ENCODE assay signal across 17 cellular contexts in genomic region chr6:169807219-169807618, GRCh38. TPM values are rescaled to one million over a fixed set of nuclear protein-coding genes. Genes with fewer than 3 reads are reported as not detected.
DNase-seq lines count a peak whose midpoint lies in the region; TF ChIP-seq lines count a peak whose summit lies in the region.
"Had no signal": no experiment of that assay in that cellular context is flagged by ENCODE, and none has a peak within 500 bp of the region (broad histone marks: within the 10 kb centered on the region; RNA-seq: fewer than 3 reads in every experiment).

No MANE protein-coding gene starts in this region.

- no peaks in the 10 kb centered on the region for H3K4me1 ChIP-seq in esophagus muscularis mucosa

- no peaks in the 10 kb centered on the region for H3K27me3 Mint-ChIP-seq in progenitor cell of endocrine pancreas

- DNase-seq in stimulated activated CD4-positive, alpha-beta T cell treated with anti-CD3 and anti-CD28 coated beads, Interleukin-4, amount 100 ng/mL, for 24 hours: peak; percentile 1
- no peak for DNase-seq in stimulated activated CD4-positive, alpha-beta T cell treated with anti-CD3 and anti-CD28 coated beads, Interleukin-15, amount 100 ng/mL, for 24 hours
- peak; percentile 56 for DNase-seq in MV-4-11 (lab: John Stamatoyannopoulos, UW)
- DNase-seq in esophagus muscularis mucosa (ENCODE audit: extremely low spot score): peak; percentile 84
- DNase-seq in progenitor cell of endocrine pancreas (ENCODE audit: low spot score, unreplicated experiment): no peak
- no peak for DNase-seq in SW 1271 (lab: John Stamatoyannopoulos, UW)
- DNase-seq in RPMI8226: no peak
- DNase-seq in cerebellar cortex (ENCODE audit: low spot score): no peak
- DNase-seq: ACHN, EL, HCEC 1CT, NCI-H146, NCI-H2107, NCI-H226, NCI-H526 treated with DMSO at 0.1 percent for 48 hours had no signal

- TF ChIP-seq CTCF in esophagus muscularis mucosa (IDR thresholded peaks at IDR 0.05) (no peak), progenitor cell of endocrine pancreas (IDR thresholded peaks at IDR 0.05; ENCODE audit: unreplicated experiment) (no peak)

- no peak for TF ChIP-seq EP300 in esophagus muscularis mucosa (IDR thresholded peaks at IDR 0.05)

- H3K4me3 ChIP-seq in esophagus muscularis mucosa: no peak overlapping the region

- TF ChIP-seq POLR2A in esophagus muscularis mucosa (IDR thresholded peaks at IDR 0.05; ENCODE audit: low read depth): no peak

- no peaks in the 10 kb centered on the region for H3K36me3 ChIP-seq in esophagus muscularis mucosa

- no CpG with 5 or more reads among the region's 1 CpG for WGBS in esophagus muscularis mucosa

- intact Hi-C loops in esophagus muscularis mucosa (cut with DNase I): no loop called here

- peaks cover 2% of the 10 kb centered on the region for H3K36me3 Mint-ChIP-seq in progenitor cell of endocrine pancreas (ENCODE audit: insufficient read depth)
- H3K36me3 Mint-ChIP-seq: IgD-negative memory B cell had no signal

- no peaks in the 10 kb centered on the region for H3K9me3 ChIP-seq in esophagus muscularis mucosa

- peaks cover 80% of the 10 kb centered on the region for H3K4me1 Mint-ChIP-seq in progenitor cell of endocrine pancreas (ENCODE audit: low read depth)

- peaks cover 0 to 35% (median 0%) of the 10 kb centered on the region in 4 donors for H3K27me3 ChIP-seq in esophagus muscularis mucosa

- H3K9me3 Mint-ChIP-seq in progenitor cell of endocrine pancreas (ENCODE audit: low read depth): no peaks in the 10 kb centered on the region
- H3K9me3 Mint-ChIP-seq: IgD-negative memory B cell had no signal

- no peak overlapping the region for H3K27ac ChIP-seq in esophagus muscularis mucosa (replicated peaks in 1 of 4)

- H3K4me3 Mint-ChIP-seq in progenitor cell of endocrine pancreas (ENCODE audit: low read depth): no peak overlapping the region
- H3K4me3 Mint-ChIP-seq: B cell had no signal

- H3K27ac Mint-ChIP-seq in progenitor cell of endocrine pancreas: peak overlapping the region; percentile 81
- H3K27ac Mint-ChIP-seq: B cell had no signal

RNA-seq across cellular contexts. Expression of gene ERMARD, which starts 55.8 kb away (rescaled TPM):
- total RNA-seq in esophagus muscularis mucosa: 10 to 100 TPM in 3 of 4 donors, 1 to 10 TPM in 1; 9.6 to 13.3 (median 12.4) TPM
- 30.3 and 33.4 TPM in 2 replicates for total RNA-seq in progenitor cell of endocrine pancreas

RNA-seq across cellular contexts. Expression of gene DYNLT2, which starts 55.8 kb away (rescaled TPM):
- total RNA-seq in esophagus muscularis mucosa (1 to 10 TPM in 3 of 4 donors, under 1 TPM in 1; 0.57 to 3.3 (median 1.5) TPM), progenitor cell of endocrine pancreas (1.6 and 1.8 TPM in 2 replicates)

Comparison
In these comparisons a context has a peak if more than half of its experiments do, and no peak if none do; other contexts are left out.
1. DNase-seq: peak in stimulated activated CD4-positive, alpha-beta T cell treated with anti-CD3 and anti-CD28 coated beads, Interleukin-4, amount 100 ng/mL, for 24 hours (single experiment), MV-4-11 (single experiment) and esophagus muscularis mucosa (single experiment); none in stimulated activated CD4-positive, alpha-beta T cell treated with anti-CD3 and anti-CD28 coated beads, Interleukin-15, amount 100 ng/mL, for 24 hours (single experiment), progenitor cell of endocrine pancreas (single experiment), SW 1271 (0 of 2), RPMI8226 (single experiment) and cerebellar cortex (single experiment).